24 cellular contexts compared by ENCODE assay signal in the genomic region with DNA sequence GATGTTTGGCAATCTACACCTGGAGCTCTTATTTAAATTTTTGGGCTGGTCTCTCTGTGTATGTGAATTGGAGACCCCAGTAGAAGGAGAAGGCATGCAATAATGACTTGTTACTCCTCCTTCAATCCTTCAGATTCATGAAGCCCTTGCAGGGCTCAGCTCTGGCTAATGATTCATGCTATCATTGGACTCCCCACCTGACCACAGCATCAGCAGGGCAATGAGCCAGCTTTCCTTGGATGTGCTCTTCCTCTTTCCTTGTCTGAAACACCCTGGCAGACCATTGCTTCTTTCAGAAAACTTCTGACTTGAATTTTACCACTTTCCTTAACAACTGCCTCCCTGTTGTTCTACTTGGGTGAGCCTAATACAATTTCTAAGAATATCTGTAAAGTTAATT.
DNase-seq lines count a peak whose midpoint lies in the region; ATAC-seq and TF ChIP-seq lines count a peak whose summit lies in the region.
"Had no signal": no experiment of that assay in that cellular context is flagged by ENCODE, and none has a peak within 500 bp of the region (broad histone marks: within the 10 kb centered on the region; RNA-seq: fewer than 3 reads in every experiment).

No MANE protein-coding gene starts in this region.

- DNase-seq in H4 (ENCODE audit: low spot score), result peak; percentile 27
- DNase-seq in NCI-H510A treated with DMSO at 0.1 percent for 48 hours (lab: John Stamatoyannopoulos, UW), result peak; percentile 80
- DNase-seq in astrocyte of the spinal cord (ENCODE audit: low read depth, low spot score), result peak; percentile 30
- DNase-seq in myocyte (ENCODE audit: low read depth), result peak; percentile 56
- DNase-seq in stimulated activated effector memory CD8-positive, alpha-beta T cell treated with anti-CD3 and anti-CD28 coated beads, Interleukin-12 subunit alpha, Interleukin-12 subunit beta, amount 100 ng/mL, for 72 hours (ENCODE audit: low spot score in 2 of 2), result no peak
- DNase-seq in progenitor cell of endocrine pancreas (ENCODE audit: low spot score, unreplicated experiment), result no peak
- DNase-seq: activated CD4-positive, alpha-beta T cell treated with anti-CD3 and anti-CD28 coated beads for 4 hours; activated CD8-positive, alpha-beta memory T cell treated with anti-CD3 and anti-CD28 coated beads for 24 hours; activated effector memory CD4-positive, alpha-beta T cell treated with Interleukin-2 at 50 U/mL for 16 hours; activated naive CD8-positive, alpha-beta T cell treated with anti-CD3 and anti-CD28 coated beads, Interleukin-2, amount 10 ng/mL, durations not matched to agents 7 days and 5 days; heart right ventricle; Karpas-422; NCI-H1048; NCI-H1694 treated with DMSO at 0.1 percent for 48 hours; NCI-H69; stimulated activated CD4-positive, alpha-beta T cell treated with anti-CD3 and anti-CD28 coated beads, Interleukin-4, amount 100 ng/mL, for 4 hours; stimulated activated naive B cell treated with anti-CD40 and anti-IgM and Interleukin-4, amounts not matched to agents 10 μg/mL and 1 μg/mL and 100 μg/mL, for 72 hours; T-helper 17 cell; upper lobe of left lung had no signal

- H3K9me3 ChIP-seq in gastroesophageal sphincter, result no peaks in the 10 kb centered on the region
- H3K9me3 ChIP-seq: upper lobe of left lung had no signal

- no peaks in the 10 kb centered on the region for H3K36me3 ChIP-seq in gastroesophageal sphincter
- H3K36me3 ChIP-seq: heart right ventricle, upper lobe of left lung had no signal

- H3K27me3 Mint-ChIP-seq in progenitor cell of endocrine pancreas, result peaks cover 40% of the 10 kb centered on the region
- H3K27me3 Mint-ChIP-seq: activated naive CD8-positive, alpha-beta T cell treated with anti-CD3 and anti-CD28 coated beads, Interleukin-2, amount 10 ng/mL, durations not matched to agents 7 days and 5 days; stimulated activated naive B cell treated with anti-CD40 and anti-IgM and Interleukin-4, amounts not matched to agents 10 μg/mL and 1 μg/mL and 100 μg/mL, for 72 hours; T-helper 17 cell had no signal

- no peak overlapping the region for H3K4me3 Mint-ChIP-seq in stimulated activated effector memory CD8-positive, alpha-beta T cell treated with anti-CD3 and anti-CD28 coated beads, Interleukin-12 subunit alpha, Interleukin-12 subunit beta, amount 100 ng/mL, for 72 hours
- no peak overlapping the region for H3K4me3 Mint-ChIP-seq in progenitor cell of endocrine pancreas (ENCODE audit: low read depth)
- H3K4me3 Mint-ChIP-seq: activated naive CD8-positive, alpha-beta T cell treated with anti-CD3 and anti-CD28 coated beads, Interleukin-2, amount 10 ng/mL, durations not matched to agents 7 days and 5 days; brain; stimulated activated naive B cell treated with anti-CD40 and anti-IgM and Interleukin-4, amounts not matched to agents 10 μg/mL and 1 μg/mL and 100 μg/mL, for 72 hours; T-helper 17 cell had no signal

- no peak for TF ChIP-seq EP300 in gastroesophageal sphincter (IDR thresholded peaks at IDR 0.05)

- no peak for TF ChIP-seq CTCF in astrocyte of the spinal cord (IDR thresholded peaks at IDR 0.05; ENCODE audit: low read depth, low read length)
- no peak for TF ChIP-seq CTCF in gastroesophageal sphincter (IDR thresholded peaks at IDR 0.05)
- no peak for TF ChIP-seq CTCF in progenitor cell of endocrine pancreas (IDR thresholded peaks at IDR 0.05; ENCODE audit: unreplicated experiment)

- no peak overlapping the region for H3K4me3 ChIP-seq in astrocyte of the spinal cord (ENCODE audit: low read depth, low read length)
- H3K4me3 ChIP-seq in gastroesophageal sphincter, result no peak overlapping the region
- H3K4me3 ChIP-seq: heart right ventricle, SK-N-MC, upper lobe of left lung had no signal

- H3K36me3 Mint-ChIP-seq in stimulated activated effector memory CD8-positive, alpha-beta T cell treated with anti-CD3 and anti-CD28 coated beads, Interleukin-12 subunit alpha, Interleukin-12 subunit beta, amount 100 ng/mL, for 72 hours, result no peaks in the 10 kb centered on the region
- no peaks in the 10 kb centered on the region for H3K36me3 Mint-ChIP-seq in progenitor cell of endocrine pancreas (ENCODE audit: insufficient read depth)
- H3K36me3 Mint-ChIP-seq: activated naive CD8-positive, alpha-beta T cell treated with anti-CD3 and anti-CD28 coated beads, Interleukin-2, amount 10 ng/mL, durations not matched to agents 7 days and 5 days; brain; stimulated activated naive B cell treated with anti-CD40 and anti-IgM and Interleukin-4, amounts not matched to agents 10 μg/mL and 1 μg/mL and 100 μg/mL, for 72 hours had no signal

- peaks cover 14% of the 10 kb centered on the region for H3K9me3 Mint-ChIP-seq in stimulated activated effector memory CD8-positive, alpha-beta T cell treated with anti-CD3 and anti-CD28 coated beads, Interleukin-12 subunit alpha, Interleukin-12 subunit beta, amount 100 ng/mL, for 72 hours
- peaks cover 8% of the 10 kb centered on the region for H3K9me3 Mint-ChIP-seq in progenitor cell of endocrine pancreas (ENCODE audit: low read depth)

- no peaks in the 10 kb centered on the region for H3K4me1 Mint-ChIP-seq in stimulated activated effector memory CD8-positive, alpha-beta T cell treated with anti-CD3 and anti-CD28 coated beads, Interleukin-12 subunit alpha, Interleukin-12 subunit beta, amount 100 ng/mL, for 72 hours
- no peaks in the 10 kb centered on the region for H3K4me1 Mint-ChIP-seq in progenitor cell of endocrine pancreas (ENCODE audit: low read depth)
- H3K4me1 Mint-ChIP-seq: activated naive CD8-positive, alpha-beta T cell treated with anti-CD3 and anti-CD28 coated beads, Interleukin-2, amount 10 ng/mL, durations not matched to agents 7 days and 5 days; brain; stimulated activated naive B cell treated with anti-CD40 and anti-IgM and Interleukin-4, amounts not matched to agents 10 μg/mL and 1 μg/mL and 100 μg/mL, for 72 hours; T-helper 17 cell had no signal

- H3K27me3 ChIP-seq in gastroesophageal sphincter, result no peaks in the 10 kb centered on the region
- H3K27me3 ChIP-seq: upper lobe of left lung had no signal

- no peak for ATAC-seq in gastroesophageal sphincter
- ATAC-seq in stimulated activated effector memory CD8-positive, alpha-beta T cell treated with anti-CD3 and anti-CD28 coated beads, Interleukin-12 subunit alpha, Interleukin-12 subunit beta, amount 100 ng/mL, for 72 hours, result no peak
- ATAC-seq: heart right ventricle; sciatic nerve; stimulated activated naive B cell treated with anti-CD40 and anti-IgM and Interleukin-4, amounts not matched to agents 10 μg/mL and 1 μg/mL and 100 μg/mL, for 72 hours; T-helper 17 cell had no signal

- no peaks in the 10 kb centered on the region for H3K4me1 ChIP-seq in gastroesophageal sphincter
- H3K4me1 ChIP-seq: heart right ventricle, upper lobe of left lung had no signal

- H3K27ac Mint-ChIP-seq in stimulated activated effector memory CD8-positive, alpha-beta T cell treated with anti-CD3 and anti-CD28 coated beads, Interleukin-12 subunit alpha, Interleukin-12 subunit beta, amount 100 ng/mL, for 72 hours, result no peak overlapping the region
- no peak overlapping the region for H3K27ac Mint-ChIP-seq in progenitor cell of endocrine pancreas
- H3K27ac Mint-ChIP-seq: activated naive CD8-positive, alpha-beta T cell treated with anti-CD3 and anti-CD28 coated beads, Interleukin-2, amount 10 ng/mL, durations not matched to agents 7 days and 5 days; brain; stimulated activated naive B cell treated with anti-CD40 and anti-IgM and Interleukin-4, amounts not matched to agents 10 μg/mL and 1 μg/mL and 100 μg/mL, for 72 hours; T-helper 17 cell had no signal

- in situ Hi-C loops in astrocyte of the spinal cord (cut with HindIII; ENCODE audit: low sequenced_read_pairs), result no loop called here

- no peak for TF ChIP-seq POLR2A in gastroesophageal sphincter (IDR thresholded peaks at IDR 0.05)

- no peak overlapping the region for H3K27ac ChIP-seq in gastroesophageal sphincter
- H3K27ac ChIP-seq: heart right ventricle, RWPE1, SK-N-MC, upper lobe of left lung had no signal

Comparison
In these comparisons a context has a peak if more than half of its experiments do, and no peak if none do; other contexts are left out.
1. DNase-seq: peak in H4 (single experiment), NCI-H510A treated with DMSO at 0.1 percent for 48 hours (single experiment), astrocyte of the spinal cord (single experiment) and myocyte (single experiment); none in stimulated activated effector memory CD8-positive, alpha-beta T cell treated with anti-CD3 and anti-CD28 coated beads, Interleukin-12 subunit alpha, Interleukin-12 subunit beta, amount 100 ng/mL, for 72 hours (0 of 2) and progenitor cell of endocrine pancreas (single experiment).